7 cellular contexts compared by ENCODE assay signal in genomic region chr13:97257800-97258799, GRCh38. TPM values are rescaled to one million over a fixed set of nuclear protein-coding genes. Genes with fewer than 3 reads are reported as not detected.
DNase-seq lines count a peak whose midpoint lies in the region; ATAC-seq, FAIRE-seq and TF ChIP-seq lines count a peak whose summit lies in the region.

No MANE protein-coding gene starts in this region.

- peak overlapping the region; percentile 100 for H3K27ac Mint-ChIP-seq in astrocyte (ENCODE audit: unreplicated experiment)

- no peaks in the 10 kb centered on the region for H3K9me3 Mint-ChIP-seq in astrocyte (ENCODE audit: unreplicated experiment)

- H3K27me3 ChIP-seq in astrocyte (ENCODE audit: insufficient read depth, low read length) (no peaks in the 10 kb centered on the region), stomach smooth muscle (ENCODE audit: control insufficient read depth in 1 of 2, insufficient read depth in 2 of 2, low read length in 2 of 2) (no peaks in the 10 kb centered on the region)

- H3K27ac ChIP-seq in astrocyte (ENCODE audit: low read depth, low read length) = peak overlapping the region; percentile 97
- peak overlapping the region; percentile 31 for H3K27ac ChIP-seq in stomach smooth muscle (ENCODE audit: low read length)

- H3K36me3 ChIP-seq in astrocyte (ENCODE audit: insufficient read depth, low read length) = no peaks in the 10 kb centered on the region
- no peaks in the 10 kb centered on the region for H3K36me3 ChIP-seq in stomach smooth muscle (ENCODE audit: control insufficient read depth in 2 of 2, insufficient read depth in 2 of 2, low read length in 2 of 2)

- H3K27me3 Mint-ChIP-seq in astrocyte (ENCODE audit: low read depth, unreplicated experiment) = no peaks in the 10 kb centered on the region

- H3K4me3 ChIP-seq in astrocyte (ENCODE audit: insufficient read depth, low read depth, low read length) = peak overlapping the region; percentile 26
- no peak overlapping the region for H3K4me3 ChIP-seq in stomach smooth muscle (ENCODE audit: low read length in 2 of 2)

- H3K79me2 ChIP-seq in astrocyte (ENCODE audit: insufficient read depth, low read length) = peaks cover 71% of the 10 kb centered on the region

- H4K20me1 ChIP-seq in astrocyte (ENCODE audit: insufficient read depth, low read length) = peaks cover 1% of the 10 kb centered on the region

- H3K9ac ChIP-seq in astrocyte (ENCODE audit: low read length) = peak overlapping the region; percentile 77
- H3K9ac ChIP-seq in stomach smooth muscle (ENCODE audit: low read length in 2 of 2) = no peak overlapping the region

- H3K4me1 ChIP-seq in astrocyte (ENCODE audit: insufficient read depth, low read length) = peaks cover 67% of the 10 kb centered on the region
- peaks cover 60% of the 10 kb centered on the region for H3K4me1 ChIP-seq in stomach smooth muscle (ENCODE audit: control insufficient read depth, insufficient read depth, low read length)

- peak; percentile 60 for FAIRE-seq in astrocyte (lab: Jason Lieb, UNC)

- H3K4me3 Mint-ChIP-seq in astrocyte (ENCODE audit: unreplicated experiment) = peak overlapping the region; percentile 64

- peak; percentile 71 for ATAC-seq in GM18499 (IDR thresholded peaks at IDR 0.05; ENCODE audit: insufficient read depth, unreplicated experiment)
- ATAC-seq in GM21723 (IDR thresholded peaks at IDR 0.05; ENCODE audit: unreplicated experiment) = peak; percentile 81

- DNase-seq in HT1080 (ENCODE audit: low read depth) (peak; percentile 95), astrocyte (ENCODE audit: low read depth) (peak; percentile 96), iPS DF 19.7 (ENCODE audit: low read depth, low spot score) (peak; percentile 56), SKM-1 treated with dmso at 0.1 percent for 144 hours (lab: John Stamatoyannopoulos, UW; ENCODE audit: unreplicated experiment) (no peak)

- peak; percentile 9 for TF ChIP-seq CTCF in astrocyte (IDR thresholded peaks at IDR 0.05; ENCODE audit: insufficient read depth, low read depth, low read length)

- peaks cover 79% of the 10 kb centered on the region for H3K4me1 Mint-ChIP-seq in astrocyte (ENCODE audit: low read depth, unreplicated experiment)

- peak overlapping the region; percentile 68 for H3K4me2 ChIP-seq in astrocyte (ENCODE audit: low read length)

- no peak overlapping the region for H2AFZ ChIP-seq in astrocyte (ENCODE audit: low read depth, low read length)

- peaks cover 13% of the 10 kb centered on the region for H3K36me3 Mint-ChIP-seq in astrocyte (ENCODE audit: low read depth, unreplicated experiment)

- H3K9me3 ChIP-seq in astrocyte (ENCODE audit: insufficient read depth, low read depth, low read length) (no peaks in the 10 kb centered on the region), stomach smooth muscle (ENCODE audit: control insufficient read depth in 2 of 2, low read length in 2 of 2) (no peaks in the 10 kb centered on the region)

RNA-seq across cellular contexts. Expression of gene MBNL2, which starts 36.0 kb away (rescaled TPM):
- 12.3 and 19.4 TPM in 2 replicates for total RNA-seq in HT1080 (2014; rRNA removed; shearing (Covaris generic))
- polyA plus RNA-seq in HT1080 (2015; cell fraction: cytosol; rRNA removed) = 36.4 and 45.5 TPM in 2 replicates
- polyA plus RNA-seq in HT1080 (2015; cell fraction: nucleus; rRNA removed) = 43.6 and 45.2 TPM in 2 replicates
- 66.5 and 70.2 TPM in 2 replicates for total RNA-seq in astrocyte
